Comparison of ENCODE assay signal across 8 cellular contexts in the genomic region with DNA sequence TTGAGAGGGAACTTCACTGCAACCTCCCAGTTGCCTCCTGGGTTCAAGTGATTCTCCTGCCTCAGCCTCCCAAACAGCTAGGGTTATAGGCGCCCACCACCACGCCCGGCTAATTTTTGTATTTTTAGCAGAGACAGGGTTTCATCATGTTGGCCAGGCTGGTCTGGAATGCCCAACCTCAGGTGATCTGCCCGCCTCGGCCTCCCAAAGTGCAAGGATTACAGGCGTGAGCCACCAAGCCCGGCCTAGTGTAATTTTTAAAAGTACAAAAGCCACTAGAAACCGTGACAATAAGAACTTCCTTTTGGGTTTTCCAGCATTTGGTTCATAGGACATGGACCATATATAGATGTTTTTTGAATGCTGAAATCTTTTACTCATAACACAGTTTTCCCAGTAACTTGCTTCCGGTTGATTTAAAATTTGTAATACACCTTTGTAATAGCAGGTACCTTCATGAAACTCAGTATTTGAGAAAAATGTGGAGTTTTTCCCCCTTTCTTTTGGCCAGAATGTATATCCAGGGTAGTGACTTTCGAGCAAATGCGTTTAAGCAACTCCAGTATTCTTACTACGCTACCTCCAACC. TPM values are rescaled to one million over a fixed set of nuclear protein-coding genes. Genes with fewer than 3 reads are reported as not detected.
DNase-seq lines count a peak whose midpoint lies in the region; ATAC-seq, FAIRE-seq and TF ChIP-seq lines count a peak whose summit lies in the region.

No MANE protein-coding gene starts in this region.

- ATAC-seq in HG02571 (IDR thresholded peaks at IDR 0.05; ENCODE audit: unreplicated experiment) (no peak), GM18861 (IDR thresholded peaks at IDR 0.05; ENCODE audit: unreplicated experiment) (no peak)

- no peak for TF ChIP-seq POLR2A in endothelial cell of umbilical vein (IDR thresholded peaks at IDR 0.05; ENCODE audit: low read depth, low read length)

- dilution Hi-C loops in endothelial cell of umbilical vein (cut with MboI; ENCODE audit: extremely low pct_ligation_motif_present, low sequenced_read_pairs) = no loop called here

- no peaks in the 10 kb centered on the region for H3K27me3 ChIP-seq in endothelial cell of umbilical vein (ENCODE audit: control insufficient read depth in 2 of 2, insufficient read depth in 2 of 2, low read length in 2 of 2)

- H3K27me3 Mint-ChIP-seq in Calu3 (ENCODE audit: unreplicated experiment) (no peaks in the 10 kb centered on the region), osteocyte (ENCODE audit: unreplicated experiment) (no peaks in the 10 kb centered on the region)

- intact Hi-C loops in Calu3 (cut with micrococcal nuclease; ENCODE audit: unreplicated experiment) (loop anchor here (5.0 kb wide), 1 partner anchor 150 kb away; the partner anchor contains the start of gene SRSF3), endothelial cell of umbilical vein (cut with micrococcal nuclease) (loop anchor here (2.0 to 5.0 kb wide), 3 partner anchors 150 to 800 kb away; partner anchors contain the start of genes CDKN1A and SRSF3)

- peak overlapping the region; percentile 95 for H3K27ac ChIP-seq in endothelial cell of umbilical vein (ENCODE audit: insufficient read depth, low read depth, low read length)

- FAIRE-seq in endothelial cell of umbilical vein (lab: Jason Lieb, UNC) = no peak

- H3K4me1 ChIP-seq in endothelial cell of umbilical vein (ENCODE audit: control insufficient read depth, extremely low read depth, insufficient read depth, low read length) = peaks cover 36% of the 10 kb centered on the region

- peak overlapping the region; percentile 95 for H3K4me3 Mint-ChIP-seq in Calu3 (ENCODE audit: low read depth, unreplicated experiment)
- H3K4me3 Mint-ChIP-seq in osteocyte (ENCODE audit: unreplicated experiment) = peak overlapping the region; percentile 95

- peaks cover 37% of the 10 kb centered on the region for H3K79me2 ChIP-seq in endothelial cell of umbilical vein (ENCODE audit: control insufficient read depth, insufficient read depth, low read length)

- peaks cover 5% of the 10 kb centered on the region for H4K20me1 ChIP-seq in endothelial cell of umbilical vein (replicated peaks; ENCODE audit: control insufficient read depth, extremely low read depth, insufficient read depth, low read length)

- peak overlapping the region; percentile 58 to 96 (median 91) for H3K4me3 ChIP-seq in endothelial cell of umbilical vein (replicated peaks in 1 of 3; ENCODE audit: insufficient read depth in 1 of 3, low read depth in 1 of 3, low read length in 3 of 3)

- POLR2A ChIA-PET in endothelial cell of umbilical vein (lab: Charles Lee) = no interaction called here

- no peaks in the 10 kb centered on the region for H3K9me1 ChIP-seq in endothelial cell of umbilical vein (replicated peaks; ENCODE audit: control insufficient read depth, extremely low read depth, insufficient read depth, low read length)

- H3K27ac Mint-ChIP-seq in Calu3 (ENCODE audit: unreplicated experiment) (peak overlapping the region; percentile 95), osteocyte (ENCODE audit: unreplicated experiment) (peak overlapping the region; percentile 97)

- TSS peak; percentile 97 for BruUV-seq in Calu3 (replicated peaks; lab: Mats Ljungman, UMichigan)
- TSS peak; percentile 66 for BruUV-seq in endothelial cell of umbilical vein (replicated peaks; lab: Mats Ljungman, UMichigan)

- DNase-seq in Calu3 (peak; percentile 10), OCI-M1 (lab: John Stamatoyannopoulos, UW) (peak; percentile 73), endothelial cell of umbilical vein (ENCODE audit: low read depth, low spot score) (no peak), osteocyte (ENCODE audit: extremely low spot score, unreplicated experiment) (peak; percentile 56), NCI-H1436 treated with DMSO at 0.1 percent for 48 hours (lab: John Stamatoyannopoulos, UW) (no peak), SKM-1 (lab: John Stamatoyannopoulos, UW; ENCODE audit: unreplicated experiment) (no peak)

- TF ChIP-seq CTCF in Calu3 (IDR thresholded peaks at IDR 0.05; ENCODE audit: unreplicated experiment) (no peak), endothelial cell of umbilical vein (IDR thresholded peaks at IDR 0.05; ENCODE audit: extremely low read depth in 1 of 2, insufficient read depth in 1 of 2, low read depth in 1 of 2, low read length in 2 of 2) (no peak), osteocyte (IDR thresholded peaks at IDR 0.05) (no peak)

- CTCF ChIA-PET in Calu3 (lab: Charles Lee) (interaction anchor here (0.8 to 1.4 kb wide), 3 partner anchors 19 to 137 kb away, joined by 3 to 5 read pairs (median 3); no protein-coding TSS in a partner anchor), endothelial cell of umbilical vein (lab: Charles Lee) (interaction anchor here (1.5 kb wide), 1 partner anchor 19 kb away, joined by 12 read pairs; no protein-coding TSS in a partner anchor)

- H3K36me3 ChIP-seq in endothelial cell of umbilical vein (ENCODE audit: control insufficient read depth in 2 of 2, extremely low read depth in 1 of 2, insufficient read depth in 2 of 2, low read length in 2 of 2) = no peaks in the 10 kb centered on the region

- H3K4me1 Mint-ChIP-seq in Calu3 (ENCODE audit: low read depth, unreplicated experiment) (peaks cover 32% of the 10 kb centered on the region), osteocyte (ENCODE audit: unreplicated experiment) (peaks cover 41% of the 10 kb centered on the region)

- no peaks in the 10 kb centered on the region for H3K9me3 ChIP-seq in endothelial cell of umbilical vein (replicated peaks; ENCODE audit: control insufficient read depth, insufficient read depth, low read length)

- peak overlapping the region; percentile 91 for H3K9ac ChIP-seq in endothelial cell of umbilical vein (replicated peaks; ENCODE audit: extremely low read depth, insufficient read depth, low read length)

- H3K9me3 Mint-ChIP-seq in Calu3 (ENCODE audit: low read depth, unreplicated experiment) (no peaks in the 10 kb centered on the region), osteocyte (ENCODE audit: unreplicated experiment) (no peaks in the 10 kb centered on the region)

- H3K4me2 ChIP-seq in endothelial cell of umbilical vein (ENCODE audit: insufficient read depth, low read length) = peak overlapping the region; percentile 98

- H2AFZ ChIP-seq in endothelial cell of umbilical vein (ENCODE audit: low read depth, low read length) = peak overlapping the region; percentile 89

- H3K36me3 Mint-ChIP-seq in Calu3 (ENCODE audit: insufficient read depth, unreplicated experiment) (peaks cover 37% of the 10 kb centered on the region), osteocyte (ENCODE audit: unreplicated experiment) (peaks cover 2% of the 10 kb centered on the region)

TF ChIP-seq in endothelial cell of umbilical vein, 7 proteins besides CTCF, POLR2A, EP300 and RAD21:
- TF ChIP-seq MAX (IDR thresholded peaks at IDR 0.05; ENCODE audit: insufficient read depth, insufficient read length) = no peak
- TF ChIP-seq JUN (IDR thresholded peaks at IDR 0.05; ENCODE audit: borderline replicate concordance, insufficient read depth, insufficient read length, low read depth) = no peak
- no peak for TF ChIP-seq MYC (IDR thresholded peaks at IDR 0.05; ENCODE audit: low read depth, low read length)
- TF ChIP-seq POLR2AphosphoS5 (IDR thresholded peaks at IDR 0.05; ENCODE audit: insufficient read depth, low read depth, low read length) = no peak
- no peak for TF ChIP-seq FOS (IDR thresholded peaks at IDR 0.05; ENCODE audit: borderline replicate concordance, insufficient read depth, low read length)
- TF ChIP-seq GATA2 (IDR thresholded peaks at IDR 0.05; ENCODE audit: insufficient read depth, insufficient read length, low read depth, low read length) = no peak
- TF ChIP-seq EZH2 (IDR thresholded peaks at IDR 0.05; ENCODE audit: borderline replicate concordance, low read depth, low read length, severe bottlenecking) = no peak

RNA-seq across cellular contexts. Expression of gene PXT1, which starts 0.5 kb away (rescaled TPM):
- 0.21 TPM in 1 of 2 replicates, not detected in the other for total RNA-seq in Calu3 (2022)
- total RNA-seq in endothelial cell of umbilical vein = not detected in 2 replicates
- polyA plus RNA-seq in endothelial cell of umbilical vein = not detected in 2 replicates
- not detected in 2 replicates for polyA plus RNA-seq in endothelial cell of umbilical vein (2011; cell fraction: cytosol; rRNA removed)
- 0.07 TPM in 1 of 2 replicates, not detected in the other for polyA plus RNA-seq in endothelial cell of umbilical vein (2011; cell fraction: nucleus; rRNA removed)
- not detected in 2 replicates for polyA plus RNA-seq in endothelial cell of umbilical vein (2012)
- polyA minus RNA-seq in endothelial cell of umbilical vein = not detected in 2 replicates
- not detected for polyA minus RNA-seq in endothelial cell of umbilical vein (2011; cell fraction: cytosol; rRNA and poly(A)+ RNA removed)
- polyA minus RNA-seq in endothelial cell of umbilical vein (2011; cell fraction: nucleus; rRNA and poly(A)+ RNA removed) = not detected in 2 replicates
- total RNA-seq in osteocyte = not detected in 2 replicates

RNA-seq across cellular contexts. Expression of gene KCTD20, which starts 0.6 kb away (rescaled TPM):
- 43.3 and 45.1 TPM in 2 replicates for total RNA-seq in Calu3 (2022)
- 47.2 and 49.2 TPM in 2 replicates for total RNA-seq in endothelial cell of umbilical vein
- polyA plus RNA-seq in endothelial cell of umbilical vein = 20.6 and 26.2 TPM in 2 replicates
- polyA plus RNA-seq in endothelial cell of umbilical vein (2011; cell fraction: cytosol; rRNA removed) = 29.4 and 30.8 TPM in 2 replicates
- polyA plus RNA-seq in endothelial cell of umbilical vein (2011; cell fraction: nucleus; rRNA removed) = 22.6 and 23.0 TPM in 2 replicates
- polyA plus RNA-seq in endothelial cell of umbilical vein (2012) = 27.4 and 38.7 TPM in 2 replicates
- 67.4 and 77.4 TPM in 2 replicates for polyA minus RNA-seq in endothelial cell of umbilical vein
- polyA minus RNA-seq in endothelial cell of umbilical vein (2011; cell fraction: cytosol; rRNA and poly(A)+ RNA removed) = 57.1 TPM
- polyA minus RNA-seq in endothelial cell of umbilical vein (2011; cell fraction: nucleus; rRNA and poly(A)+ RNA removed) = 25.7 and 37.1 TPM in 2 replicates
- 76.3 and 82.5 TPM in 2 replicates for total RNA-seq in osteocyte

RNA-seq across cellular contexts. Expression of gene ETV7, which starts 54.7 kb away (rescaled TPM):
- total RNA-seq in Calu3 (2022) (2.6 and 8.7 TPM in 2 replicates), endothelial cell of umbilical vein (0.21 and 0.58 TPM in 2 replicates), osteocyte (0.24 and 0.59 TPM in 2 replicates)
- polyA plus RNA-seq in endothelial cell of umbilical vein = 0.23 and 0.65 TPM in 2 replicates
- polyA plus RNA-seq in endothelial cell of umbilical vein (2011; cell fraction: cytosol; rRNA removed) = 0.19 and 0.38 TPM in 2 replicates
- 0.18 and 0.35 TPM in 2 replicates for polyA plus RNA-seq in endothelial cell of umbilical vein (2011; cell fraction: nucleus; rRNA removed)
- 0.20 and 0.25 TPM in 2 replicates for polyA plus RNA-seq in endothelial cell of umbilical vein (2012)
- not detected in 2 replicates for polyA minus RNA-seq in endothelial cell of umbilical vein
- polyA minus RNA-seq in endothelial cell of umbilical vein (2011; cell fraction: cytosol; rRNA and poly(A)+ RNA removed) = not detected
- not detected in 2 replicates for polyA minus RNA-seq in endothelial cell of umbilical vein (2011; cell fraction: nucleus; rRNA and poly(A)+ RNA removed)

Comparison
In these comparisons a context has a peak if more than half of its experiments do, and no peak if none do; other contexts are left out.
1. DNase-seq: peak in Calu3 (single experiment), OCI-M1 (single experiment) and osteocyte (single experiment); none in endothelial cell of umbilical vein (single experiment), NCI-H1436 treated with DMSO at 0.1 percent for 48 hours (single experiment) and SKM-1 (single experiment).